Comparison of ENCODE assay signal across 1 cellular context in genomic region chr1:226061793-226062557, GRCh38.
TF ChIP-seq lines count a peak whose summit lies in the region.

No MANE protein-coding gene starts in this region.

TF ChIP-seq in HepG2, 621 proteins besides CTCF, POLR2A, EP300 and RAD21 (continued from another document and continues in another):
- TF ChIP-seq CSRNP1 (CRISPR knock-in tag; IDR thresholded peaks at IDR 0.05) (0 out of 2 replicates have a peak, but pooled peaks have one; percentile 41), ZHX2 (IDR thresholded peaks at IDR 0.05; ENCODE audit: low read depth) (no peak), ZHX2 (CRISPR knock-in tag; IDR thresholded peaks at IDR 0.05; ENCODE audit: borderline replicate concordance) (no peak), NCOR1 (IDR thresholded peaks at IDR 0.05; ENCODE audit: borderline replicate concordance, low read length) (0 out of 2 replicates have a peak, but pooled peaks have one; percentile 14), SSRP1 (CRISPR knock-in tag; IDR thresholded peaks at IDR 0.05) (no peak), PRPF4 (IDR thresholded peaks at IDR 0.05; ENCODE audit: low read depth, low read length, poor library complexity, severe bottlenecking) (no peak), ZNF251 (CRISPR knock-in tag; IDR thresholded peaks at IDR 0.05) (no peak), KAT7 (CRISPR knock-in tag; IDR thresholded peaks at IDR 0.05; ENCODE audit: borderline replicate concordance) (peak; percentile 34; the same call in 1 of the 2 replicates), HMGXB4 (CRISPR knock-in tag; IDR thresholded peaks at IDR 0.05; ENCODE audit: borderline replicate concordance in 1 of 2, low read depth in 1 of 2) (peak; percentile 58 to 68; a peak in 1 of 4 replicates), ZNF263 (CRISPR knock-in tag; IDR thresholded peaks at IDR 0.05) (peak; percentile 42; the same call in 1 of the 2 replicates), ZNF577 (CRISPR knock-in tag; IDR thresholded peaks at IDR 0.05; ENCODE audit: borderline replicate concordance, low read depth) (no peak), FOXK1 (CRISPR knock-in tag; IDR thresholded peaks at IDR 0.05; ENCODE audit: borderline replicate concordance, low read depth) (no peak), IKZF4 (CRISPR knock-in tag; IDR thresholded peaks at IDR 0.05; ENCODE audit: borderline replicate concordance, low read depth, not compliant biosample characterization) (no peak), FOXA3 (CRISPR knock-in tag; IDR thresholded peaks at IDR 0.05) (no peak), DNMT3B (CRISPR knock-in tag; conservative IDR thresholded peaks at IDR 0.05) (no peak), MYPOP (CRISPR knock-in tag; IDR thresholded peaks at IDR 0.05) (no peak; the same call in 1 of the 2 replicates), ZNF788 (CRISPR knock-in tag; IDR thresholded peaks at IDR 0.05; ENCODE audit: borderline replicate concordance) (peak; percentile 83), GMEB2 (CRISPR knock-in tag; IDR thresholded peaks at IDR 0.05; ENCODE audit: low read depth) (no peak), ZNF256 (CRISPR knock-in tag; conservative IDR thresholded peaks at IDR 0.05) (0 out of 2 replicates have a peak, but pooled peaks have one; percentile 19), MTA3 (CRISPR knock-in tag; IDR thresholded peaks at IDR 0.05) (no peak), AHR (CRISPR knock-in tag; IDR thresholded peaks at IDR 0.05) (peak; percentile 18; the same call in 1 of the 2 replicates), ZIK1 (CRISPR knock-in tag; IDR thresholded peaks at IDR 0.05; ENCODE audit: borderline replicate concordance, low read depth) (0 out of 2 replicates have a peak, but pooled peaks have one; percentile 30), HINFP (CRISPR knock-in tag; IDR thresholded peaks at IDR 0.05; ENCODE audit: low read depth) (0 out of 2 replicates have a peak, but pooled peaks have one; percentile 40), ZNF530 (CRISPR knock-in tag; IDR thresholded peaks at IDR 0.05; ENCODE audit: low read depth) (no peak), NFIC (IDR thresholded peaks at IDR 0.05; ENCODE audit: low read length) (no peak), ATF3 (CRISPR knock-in tag; IDR thresholded peaks at IDR 0.05) (no peak; the same call in 1 of the 2 replicates), ZNF350 (CRISPR knock-in tag; IDR thresholded peaks at IDR 0.05; ENCODE audit: borderline replicate concordance, low read depth) (0 out of 2 replicates have a peak, but pooled peaks have one; percentile 47), ELF3 (CRISPR knock-in tag; IDR thresholded peaks at IDR 0.05) (peak; percentile 28; the same call in 1 of the 2 replicates), MLX (CRISPR knock-in tag; IDR thresholded peaks at IDR 0.05) (no peak), ATF7-NPFF (CRISPR knock-in tag; IDR thresholded peaks at IDR 0.05; ENCODE audit: low read depth) (no peak), ZBTB39 (CRISPR knock-in tag; IDR thresholded peaks at IDR 0.05) (no peak), HDAC2 (CRISPR knock-in tag; IDR thresholded peaks at IDR 0.05) (0 out of 2 replicates have a peak, but pooled peaks have one; percentile 23), AGO1 (IDR thresholded peaks at IDR 0.05; ENCODE audit: low read depth, low read length, poor library complexity, severe bottlenecking) (peak; percentile 39), SMAD3 (CRISPR knock-in tag; IDR thresholded peaks at IDR 0.05) (no peak), HNF1A (IDR thresholded peaks at IDR 0.05; ENCODE audit: low read depth) (no peak), HNF1A (CRISPR knock-in tag; IDR thresholded peaks at IDR 0.05; ENCODE audit: borderline replicate concordance) (no peak; the same call in 1 of the 2 replicates), ZNF44 (CRISPR knock-in tag; IDR thresholded peaks at IDR 0.05) (no peak)
